In genomic region chr4:30822911-30823529, GRCh38 we compare ENCODE assay signal across 19 cellular contexts.
A peak's percentile ranks its signal among the peaks of the same experiment; 100 is the strongest.
DNase-seq lines count a peak whose midpoint lies in the region; ATAC-seq, FAIRE-seq and TF ChIP-seq lines count a peak whose summit lies in the region.
"Had no signal": no experiment of that assay in that cellular context is flagged by ENCODE, and none has a peak within 500 bp of the region (broad histone marks: within the 10 kb centered on the region; RNA-seq: fewer than 3 reads in every experiment).

No MANE protein-coding gene starts in this region.

- no peak overlapping the region for H3K4me3 ChIP-seq in left ventricle myocardium inferior
- H3K4me3 ChIP-seq in bronchial epithelial cell (ENCODE audit: low read depth, low read length) = no peak overlapping the region
- no peak overlapping the region for H3K4me3 ChIP-seq in trophoblast cell (ENCODE audit: low read depth, low read length)
- H3K4me3 ChIP-seq: K562, MG63, Peyer's patch had no signal

- H2BK12ac ChIP-seq in trophoblast cell (ENCODE audit: low read length) = no peak overlapping the region

- TF ChIP-seq CTCF in left ventricle myocardium inferior (IDR thresholded peaks at IDR 0.05; ENCODE audit: borderline replicate concordance) = no peak
- no peak for TF ChIP-seq CTCF in bronchial epithelial cell (IDR thresholded peaks at IDR 0.05; ENCODE audit: insufficient read depth, low read length, severe bottlenecking)

- H3K27ac ChIP-seq in left ventricle myocardium inferior (replicated peaks) (no peak overlapping the region), trophoblast cell (ENCODE audit: low read depth, low read length) (no peak overlapping the region)
- H3K27ac ChIP-seq: Peyer's patch had no signal

- CTCF ChIA-PET in activated CD8-positive, alpha-beta T cell treated with anti-CD3 and anti-CD28 coated beads, Interleukin-2, amount 10 ng/mL, durations not matched to agents 7 days and 5 days (lab: Charles Lee) = no interaction called here

- H3K79me1 ChIP-seq in trophoblast cell (ENCODE audit: low read length) = no peaks in the 10 kb centered on the region

- H3K14ac ChIP-seq in trophoblast cell (ENCODE audit: low read length) = no peak overlapping the region

- intact Hi-C loops in left ventricle myocardium superior (cut with micrococcal nuclease) = no loop called here
- intact Hi-C loops in left ventricle myocardium inferior (cut with micrococcal nuclease) = no loop called here

- POLR2A ChIA-PET in activated CD8-positive, alpha-beta T cell treated with anti-CD3 and anti-CD28 coated beads, Interleukin-2, amount 10 ng/mL, durations not matched to agents 7 days and 5 days (lab: Charles Lee) = no interaction called here

- no peak overlapping the region for H2BK120ac ChIP-seq in trophoblast cell (ENCODE audit: insufficient read depth, low read length, poor library complexity)

- H3K9ac ChIP-seq in trophoblast cell (ENCODE audit: low read length) = no peak overlapping the region

- H3K27me3 ChIP-seq in left ventricle myocardium inferior (ENCODE audit: low read depth) = no peaks in the 10 kb centered on the region
- no peaks in the 10 kb centered on the region for H3K27me3 ChIP-seq in bronchial epithelial cell (ENCODE audit: control insufficient read depth, insufficient read depth, low read length)
- no peaks in the 10 kb centered on the region for H3K27me3 ChIP-seq in trophoblast cell (ENCODE audit: insufficient read depth, low read length)
- H3K27me3 ChIP-seq: MG63, Peyer's patch had no signal

- H3K27ac Mint-ChIP-seq in activated CD8-positive, alpha-beta T cell treated with anti-CD3 and anti-CD28 coated beads, Interleukin-2, amount 10 ng/mL, durations not matched to agents 7 days and 5 days = no peak overlapping the region
- H3K27ac Mint-ChIP-seq: CD4-positive, CD25-positive, alpha-beta regulatory T cell had no signal

- no peak overlapping the region for H2AK5ac ChIP-seq in trophoblast cell (ENCODE audit: low read length)

- peak; percentile 60 for FAIRE-seq in bronchial epithelial cell (lab: Jason Lieb, UNC)
- FAIRE-seq: A204.1, K562 had no signal

- H3K4me1 ChIP-seq in left ventricle myocardium inferior (peaks cover 13% of the 10 kb centered on the region), trophoblast cell (ENCODE audit: control insufficient read depth in 1 of 2, insufficient read depth in 2 of 2, low read length in 2 of 2) (peaks cover 0 to 8% of the 10 kb centered on the region in 2 experiments)
- H3K4me1 ChIP-seq: Peyer's patch had no signal

- H2AFZ ChIP-seq in trophoblast cell (ENCODE audit: insufficient read depth, low read length, poor library complexity) = no peak overlapping the region

- H3K18ac ChIP-seq in trophoblast cell (ENCODE audit: low read length) = no peak overlapping the region

- no peak overlapping the region for H4K8ac ChIP-seq in trophoblast cell (ENCODE audit: low read depth, low read length)

- no peak for DNase-seq in left ventricle myocardium superior
- no peak for DNase-seq in left ventricle myocardium inferior
- no peak for DNase-seq in bronchial epithelial cell (ENCODE audit: low read depth)
- no peak for DNase-seq in trophoblast cell
- DNase-seq in SK-N-DZ (ENCODE audit: low spot score) = no peak
- DNase-seq in activated CD8-positive, alpha-beta T cell treated with anti-CD3 and anti-CD28 coated beads, Interleukin-2, amount 10 ng/mL, durations not matched to agents 7 days and 5 days = no peak
- DNase-seq in NCI-H146 (lab: John Stamatoyannopoulos, UW) = no peak
- DNase-seq: CD4-positive, CD25-positive, alpha-beta regulatory T cell; DMS79; MG63; NCI-H1417 treated with DMSO at 0.1 percent for 48 hours; NCI-H2029 treated with DMSO at 0.1 percent for 48 hours; NCI-H2171 treated with DMSO at 0.1 percent for 48 hours; NCI-H524 treated with DMSO at 0.1 percent for 48 hours; NCI-H82; Peyer's patch had no signal

- H3K23ac ChIP-seq in trophoblast cell (ENCODE audit: low read length) = no peak overlapping the region

- H3K36me3 Mint-ChIP-seq in activated CD8-positive, alpha-beta T cell treated with anti-CD3 and anti-CD28 coated beads, Interleukin-2, amount 10 ng/mL, durations not matched to agents 7 days and 5 days (ENCODE audit: low read depth) = no peaks in the 10 kb centered on the region
- H3K36me3 Mint-ChIP-seq: CD4-positive, CD25-positive, alpha-beta regulatory T cell had no signal

- H3K9me3 ChIP-seq in left ventricle myocardium inferior (replicated peaks) (no peaks in the 10 kb centered on the region), trophoblast cell (ENCODE audit: insufficient read depth, low read depth, low read length) (no peaks in the 10 kb centered on the region)
- H3K9me3 ChIP-seq: MG63, Peyer's patch had no signal

- no peaks in the 10 kb centered on the region for H3K27me3 Mint-ChIP-seq in activated CD8-positive, alpha-beta T cell treated with anti-CD3 and anti-CD28 coated beads, Interleukin-2, amount 10 ng/mL, durations not matched to agents 7 days and 5 days (ENCODE audit: low read depth)
- H3K27me3 Mint-ChIP-seq: CD4-positive, CD25-positive, alpha-beta regulatory T cell had no signal

- no peak overlapping the region for H3K4me2 ChIP-seq in trophoblast cell (ENCODE audit: low read length)

- no peak overlapping the region for H2BK5ac ChIP-seq in trophoblast cell (ENCODE audit: low read depth, low read length, poor library complexity)

- H3K36me3 ChIP-seq in left ventricle myocardium inferior (no peaks in the 10 kb centered on the region), bronchial epithelial cell (ENCODE audit: control insufficient read depth, insufficient read depth, low read length) (no peaks in the 10 kb centered on the region), trophoblast cell (ENCODE audit: control insufficient read depth in 1 of 2, insufficient read depth in 2 of 2, low read length in 2 of 2) (no peaks in the 10 kb centered on the region)
- H3K36me3 ChIP-seq: MG63, Peyer's patch had no signal

- no peak overlapping the region for H4K91ac ChIP-seq in trophoblast cell (ENCODE audit: low read depth, low read length)

- no peaks in the 10 kb centered on the region for H3K79me2 ChIP-seq in trophoblast cell (ENCODE audit: control insufficient read depth, insufficient read depth, low read length, poor library complexity)

- H3K4me3 Mint-ChIP-seq in activated CD8-positive, alpha-beta T cell treated with anti-CD3 and anti-CD28 coated beads, Interleukin-2, amount 10 ng/mL, durations not matched to agents 7 days and 5 days = no peak overlapping the region
- H3K4me3 Mint-ChIP-seq: CD4-positive, CD25-positive, alpha-beta regulatory T cell had no signal

- H4K12ac ChIP-seq in trophoblast cell (ENCODE audit: low read depth, low read length) = peak overlapping the region; percentile 12

- WGBS in trophoblast cell (ENCODE audit: extremely low coverage, insufficient coverage, insufficient read length) = no CpG with 5 or more reads among the region's 10 CpGs

- no peak overlapping the region for H3K4ac ChIP-seq in trophoblast cell (ENCODE audit: low read depth, low read length)

- no peaks in the 10 kb centered on the region for H3K9me3 Mint-ChIP-seq in activated CD8-positive, alpha-beta T cell treated with anti-CD3 and anti-CD28 coated beads, Interleukin-2, amount 10 ng/mL, durations not matched to agents 7 days and 5 days (ENCODE audit: insufficient read depth)

- H3K4me1 Mint-ChIP-seq in activated CD8-positive, alpha-beta T cell treated with anti-CD3 and anti-CD28 coated beads, Interleukin-2, amount 10 ng/mL, durations not matched to agents 7 days and 5 days (ENCODE audit: low read depth) = no peaks in the 10 kb centered on the region
- H3K4me1 Mint-ChIP-seq: CD4-positive, CD25-positive, alpha-beta regulatory T cell had no signal

- ATAC-seq in left ventricle myocardium superior = peak; percentile 51
- ATAC-seq in activated CD8-positive, alpha-beta T cell treated with anti-CD3 and anti-CD28 coated beads, Interleukin-2, amount 10 ng/mL, durations not matched to agents 7 days and 5 days = no peak
- ATAC-seq: K562, Right ventricle myocardium inferior had no signal
